Comparison of ENCODE assay signal across 10 cellular contexts in the genomic region with DNA sequence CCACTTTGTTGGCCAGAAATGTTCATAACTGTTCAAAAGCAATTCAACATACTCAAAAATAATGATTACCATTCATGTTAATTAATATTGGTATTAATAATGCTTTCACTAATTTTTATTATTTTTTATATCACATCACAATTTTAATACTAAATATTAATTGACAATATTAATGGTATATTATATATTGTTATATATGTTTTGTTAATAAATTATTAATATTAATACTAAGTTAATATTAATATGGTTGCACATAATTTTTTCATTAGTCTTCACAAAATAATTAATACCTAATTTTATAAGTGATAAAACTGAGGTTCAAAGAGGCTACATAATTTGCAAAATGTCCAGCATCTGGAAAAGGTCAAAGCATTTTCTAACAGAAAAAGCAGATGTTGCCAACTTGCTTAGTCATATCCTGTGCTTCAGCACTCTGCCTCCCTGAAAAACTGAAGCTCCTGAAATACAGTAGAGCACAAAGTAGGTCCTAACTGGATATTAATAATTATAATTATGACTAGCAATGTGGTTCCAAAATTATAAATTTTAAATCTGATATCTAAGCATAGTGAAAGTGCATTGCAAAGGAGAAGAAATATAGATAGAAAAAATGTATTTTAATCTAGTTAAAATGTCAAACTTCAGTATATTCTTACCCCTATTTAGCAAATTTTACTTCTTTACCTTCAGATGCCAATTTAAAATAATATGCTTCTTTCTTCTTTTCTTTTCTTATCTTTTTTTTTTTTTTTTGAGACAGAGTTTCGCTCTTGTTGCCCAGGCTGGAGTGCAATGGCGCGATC.
DNase-seq lines count a peak whose midpoint lies in the region; ATAC-seq and TF ChIP-seq lines count a peak whose summit lies in the region.
"Had no signal": no experiment of that assay in that cellular context is flagged by ENCODE, and none has a peak within 500 bp of the region (broad histone marks: within the 10 kb centered on the region; RNA-seq: fewer than 3 reads in every experiment).

No MANE protein-coding gene starts in this region.

- H4K20me1 ChIP-seq in MM.1S (ENCODE audit: insufficient read depth, low read length) = no peaks in the 10 kb centered on the region

- H3K79me2 ChIP-seq in MM.1S (ENCODE audit: low read length) = no peaks in the 10 kb centered on the region

- H3K9me3 ChIP-seq in MM.1S (replicated peaks; ENCODE audit: insufficient read depth, low read length) = no peaks in the 10 kb centered on the region
- H3K9me3 ChIP-seq in adipocyte (ENCODE audit: control insufficient read depth, low read length) = no peaks in the 10 kb centered on the region
- no peaks in the 10 kb centered on the region for H3K9me3 ChIP-seq in tibial nerve
- H3K9me3 ChIP-seq: ascending aorta, SJSA1 had no signal

- ATAC-seq in HG03439 (IDR thresholded peaks at IDR 0.05; ENCODE audit: unreplicated experiment) = no peak

- no peaks in the 10 kb centered on the region for H3K36me3 ChIP-seq in MM.1S (replicated peaks; ENCODE audit: insufficient read depth, low read length)
- H3K36me3 ChIP-seq in adipocyte (ENCODE audit: control insufficient read depth, insufficient read depth, low read length, severe bottlenecking) = no peaks in the 10 kb centered on the region
- H3K36me3 ChIP-seq in tibial nerve = peaks cover 0 to 5% (median 0%) of the 10 kb centered on the region in 3 donors
- H3K36me3 ChIP-seq: ascending aorta, SJSA1 had no signal

- TF ChIP-seq CTCF in MM.1S (IDR thresholded peaks at IDR 0.05; ENCODE audit: low read length) (no peak), tibial nerve (IDR thresholded peaks at IDR 0.05) (no peak)

- H3K27me3 ChIP-seq in MM.1S (replicated peaks; ENCODE audit: insufficient read depth, low read length) (no peaks in the 10 kb centered on the region), adipocyte (replicated peaks; ENCODE audit: control insufficient read depth, insufficient read depth, low read length) (no peaks in the 10 kb centered on the region), tibial nerve (no peaks in the 10 kb centered on the region)
- H3K27me3 ChIP-seq: ascending aorta, SJSA1 had no signal

- H3K9ac ChIP-seq in MM.1S (ENCODE audit: low read length) (no peak overlapping the region), adipocyte (ENCODE audit: low read length) (no peak overlapping the region)

- H3K4me1 ChIP-seq in MM.1S (ENCODE audit: low read length) (no peaks in the 10 kb centered on the region; the same call in 1 of the 2 replicates), adipocyte (ENCODE audit: control insufficient read depth, insufficient read depth, low read length) (peaks cover 8% of the 10 kb centered on the region), tibial nerve (peaks cover 0 to 26% (median 4%) of the 10 kb centered on the region in 4 donors)

- no peaks in the 10 kb centered on the region for H3K9me2 ChIP-seq in MM.1S (replicated peaks; ENCODE audit: insufficient read depth, low read length)

- no peaks in the 10 kb centered on the region for H3F3A ChIP-seq in MM.1S (ENCODE audit: insufficient read depth, low read length)

- H3K4me2 ChIP-seq in MM.1S (ENCODE audit: low read depth, low read length) = 0 out of 2 replicates have a peak overlapping the region, but pooled peaks have one; percentile 7

- peak; percentile 65 for DNase-seq in DMS53 (lab: John Stamatoyannopoulos, UW)
- DNase-seq in MM.1S = peak; percentile 44
- peak; percentile 84 for DNase-seq in adipocyte (ENCODE audit: low read depth)
- peak; percentile 14 for DNase-seq in kidney glomerular epithelial cell (lab: John Stamatoyannopoulos, UW)
- no peak for DNase-seq in UCSD-AML1 (lab: John Stamatoyannopoulos, UW; ENCODE audit: unreplicated experiment)
- DNase-seq in midbrain (lab: John Stamatoyannopoulos, UW) = no peak
- DNase-seq in tibial nerve (ENCODE audit: low spot score in 2 of 2) = no peak

- TF ChIP-seq EP300 in tibial nerve (IDR thresholded peaks at IDR 0.05) = no peak

- no peak overlapping the region for H2AFZ ChIP-seq in MM.1S (ENCODE audit: low read length)

- H3K27ac ChIP-seq in MM.1S (ENCODE audit: low read length) (no peak overlapping the region), tibial nerve (peak overlapping the region in 1 of 4 donors; percentile 37)
- H3K27ac ChIP-seq: ascending aorta, SJSA1 had no signal

- 97 to 99% methylated on average over 3 of the region's 3 CpGs for WGBS in tibial nerve, 2 donors

- no peak for TF ChIP-seq POLR2A in tibial nerve (IDR thresholded peaks at IDR 0.05)

- no peak overlapping the region for H3K4me3 ChIP-seq in MM.1S (ENCODE audit: low read length)
- no peak overlapping the region for H3K4me3 ChIP-seq in adipocyte (ENCODE audit: low read length)
- H3K4me3 ChIP-seq in tibial nerve = no peak overlapping the region
- H3K4me3 ChIP-seq: ascending aorta, SJSA1 had no signal

Comparison
In these comparisons a context has a peak if more than half of its experiments do, and no peak if none do; other contexts are left out.
1. DNase-seq: peak in DMS53 (single experiment), MM.1S (single experiment), adipocyte (single experiment) and kidney glomerular epithelial cell (single experiment); none in UCSD-AML1 (single experiment), midbrain (single experiment) and tibial nerve (0 of 2).